Comparison of ENCODE assay signal across 12 cellular contexts in the genomic region with DNA sequence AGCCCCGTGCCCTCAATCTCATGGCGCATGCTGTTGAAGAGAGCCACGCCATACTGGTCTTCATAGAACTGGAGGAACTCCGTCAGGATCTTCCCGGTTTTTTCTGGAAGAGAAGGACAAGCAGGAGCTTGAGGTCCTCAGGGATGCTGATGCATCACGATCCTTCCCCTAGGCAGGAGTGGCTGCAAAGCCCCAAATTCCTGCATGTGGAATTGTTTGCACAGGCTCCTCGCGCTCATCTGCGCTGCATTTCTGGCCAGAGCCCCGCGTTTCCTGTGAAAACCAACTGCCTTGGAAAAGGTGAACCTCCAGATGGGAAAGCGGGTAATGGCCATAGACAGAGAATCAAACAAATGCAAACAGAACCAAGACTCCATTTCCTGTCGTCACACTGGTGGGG.
"Had no signal": no experiment of that assay in that cellular context is flagged by ENCODE, and none has a peak within 500 bp of the region (broad histone marks: within the 10 kb centered on the region; RNA-seq: fewer than 3 reads in every experiment).

No MANE protein-coding gene starts in this region.

- H3K27ac Mint-ChIP-seq: activated CD8-positive, alpha-beta memory T cell treated with anti-CD3 and anti-CD28 coated beads, Interleukin-2, amount 10 ng/mL, durations not matched to agents 7 days and 5 days; activated naive CD4-positive, alpha-beta T cell treated with anti-CD3 and anti-CD28 coated beads, Interleukin-2, amount 50 U/mL, for 24 hours had no signal

- H3K27me3 Mint-ChIP-seq: activated CD8-positive, alpha-beta memory T cell treated with anti-CD3 and anti-CD28 coated beads, Interleukin-2, amount 10 ng/mL, durations not matched to agents 7 days and 5 days; activated naive CD4-positive, alpha-beta T cell treated with anti-CD3 and anti-CD28 coated beads, Interleukin-2, amount 50 U/mL, for 24 hours had no signal

- H3K4me3 Mint-ChIP-seq: activated CD8-positive, alpha-beta memory T cell treated with anti-CD3 and anti-CD28 coated beads, Interleukin-2, amount 10 ng/mL, durations not matched to agents 7 days and 5 days; activated naive CD4-positive, alpha-beta T cell treated with anti-CD3 and anti-CD28 coated beads, Interleukin-2, amount 50 U/mL, for 24 hours; activated T-cell treated with anti-CD3 and anti-CD28 coated beads, Interleukin-2, amount 50 U/mL, for 4 hours; nephron had no signal

- H3K9me3 Mint-ChIP-seq: activated naive CD4-positive, alpha-beta T cell treated with anti-CD3 and anti-CD28 coated beads, Interleukin-2, amount 50 U/mL, for 24 hours; activated T-cell treated with anti-CD3 and anti-CD28 coated beads, Interleukin-2, amount 50 U/mL, for 4 hours; nephron had no signal

- ATAC-seq: activated CD8-positive, alpha-beta memory T cell treated with anti-CD3 and anti-CD28 coated beads, Interleukin-2, amount 10 ng/mL, durations not matched to agents 7 days and 5 days; activated T-cell treated with anti-CD3 and anti-CD28 coated beads, Interleukin-2, amount 50 U/mL, for 4 hours; left ventricle myocardium superior; psoas muscle; sciatic nerve had no signal

- H3K4me1 Mint-ChIP-seq: activated naive CD4-positive, alpha-beta T cell treated with anti-CD3 and anti-CD28 coated beads, Interleukin-2, amount 50 U/mL, for 24 hours had no signal

- DNase-seq: activated CD4-positive, alpha-beta T cell treated with anti-CD3 and anti-CD28 coated beads for 1 hour; activated CD4-positive, alpha-beta T cell treated with anti-CD3 and anti-CD28 coated beads, Interleukin-2, amount 50 U/mL, for 4 hours; activated CD8-positive, alpha-beta memory T cell treated with anti-CD3 and anti-CD28 coated beads, Interleukin-2, amount 10 ng/mL, durations not matched to agents 7 days and 5 days; activated effector memory CD4-positive, alpha-beta T cell treated with anti-CD3 and anti-CD28 coated beads, Interleukin-2, amount 50 U/mL, for 16 hours; activated T-cell treated with anti-CD3 and anti-CD28 coated beads, Interleukin-2, amount 50 U/mL, for 4 hours; adrenal gland; left ventricle myocardium superior; occipital lobe; psoas muscle had no signal
